Comparison of ENCODE assay signal across 22 cellular contexts in the genomic region with DNA sequence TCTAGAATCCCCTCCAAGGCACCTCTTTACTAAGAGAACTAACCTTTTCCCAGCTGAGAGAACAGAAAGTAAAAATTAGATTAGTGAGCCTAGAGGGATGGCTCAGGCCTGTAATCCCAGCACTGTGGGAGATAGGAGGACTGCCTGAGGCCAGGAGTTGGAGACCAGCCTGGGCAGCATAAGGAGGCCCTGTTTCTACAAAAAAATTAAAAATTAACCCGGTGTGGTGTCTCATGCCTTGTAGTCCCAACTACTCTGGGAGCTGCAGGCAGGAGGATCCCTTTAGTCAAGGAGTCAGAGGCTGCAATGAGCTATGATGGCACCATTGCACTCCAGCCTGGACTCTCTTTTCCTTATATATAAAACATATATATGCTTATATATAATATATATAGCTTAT. TPM values are rescaled to one million over a fixed set of nuclear protein-coding genes. Genes with fewer than 3 reads are reported as not detected.
"Had no signal": no experiment of that assay in that cellular context is flagged by ENCODE, and none has a peak within 500 bp of the region (broad histone marks: within the 10 kb centered on the region; RNA-seq: fewer than 3 reads in every experiment).

No MANE protein-coding gene starts in this region.

- DNase-seq: dermis blood vessel endothelial cell; esophagus squamous epithelium; foreskin fibroblast; kidney; mammary epithelial cell; mucosa of descending colon; naive thymus-derived CD8-positive, alpha-beta T cell; posterior cingulate gyrus; sigmoid colon; stimulated activated CD4-positive, alpha-beta T cell treated with anti-CD3 and anti-CD28 coated beads, Interleukin-2, amount 100 ng/mL, for 24 hours; stimulated activated CD4-positive, alpha-beta T cell treated with anti-CD3 and anti-CD28 coated beads, Interleukin-4, amount 100 ng/mL, for 4 hours; stimulated activated naive B cell treated with anti-CD40 and anti-IgM and Interleukin-4, amounts not matched to agents 10 μg/mL and 1 μg/mL and 100 μg/mL, for 72 hours; thyroid gland had no signal

- H3K4me3 ChIP-seq: esophagus squamous epithelium, gastroesophageal sphincter, hepatocyte, mucosa of descending colon, right atrium auricular region, sigmoid colon, skin epidermis, thyroid gland had no signal

- H3K4me1 ChIP-seq: esophagus squamous epithelium, gastroesophageal sphincter, right atrium auricular region, sigmoid colon, thyroid gland had no signal

- H3K27ac ChIP-seq: esophagus squamous epithelium, gastroesophageal sphincter, hepatocyte, right atrium auricular region, sigmoid colon, skin epidermis, thyroid gland had no signal

- ATAC-seq: gastroesophageal sphincter; mucosa of descending colon; naive thymus-derived CD8-positive, alpha-beta T cell; stimulated activated naive B cell treated with anti-CD40 and anti-IgM and Interleukin-4, amounts not matched to agents 10 μg/mL and 1 μg/mL and 100 μg/mL, for 72 hours had no signal

- H3K9me3 ChIP-seq: thyroid gland had no signal

- H3K36me3 ChIP-seq: esophagus squamous epithelium, gastroesophageal sphincter, right atrium auricular region, sigmoid colon, thyroid gland had no signal

- H3K27me3 ChIP-seq: esophagus squamous epithelium, gastroesophageal sphincter, hepatocyte, right atrium auricular region, sigmoid colon, thyroid gland had no signal

RNA-seq across cellular contexts. Expression of gene OOEP, which starts 5.5 kb away (rescaled TPM):
- total RNA-seq: dermis blood vessel endothelial cell, epithelial cell of proximal tubule, gastroesophageal sphincter, hepatocyte, neural crest cell, osteocyte, pulmonary artery endothelial cell, right atrium auricular region, sigmoid colon, thyroid gland had no signal
- polyA plus RNA-seq: hepatocyte, mammary epithelial cell had no signal

RNA-seq across cellular contexts. Expression of gene KHDC3L, which starts 12.8 kb away (rescaled TPM):
- total RNA-seq: dermis blood vessel endothelial cell; epithelial cell of proximal tubule; esophagus squamous epithelium; gastroesophageal sphincter; hepatocyte; kidney; lower leg skin; mammary epithelial cell; mucosa of descending colon; naive thymus-derived CD8-positive, alpha-beta T cell; neural crest cell; osteocyte; pulmonary artery endothelial cell; right atrium auricular region; sigmoid colon; thyroid gland had no signal
- polyA plus RNA-seq: hepatocyte; mammary epithelial cell; naive thymus-derived CD8-positive, alpha-beta T cell; sigmoid colon had no signal

RNA-seq across cellular contexts. Expression of gene DDX43, which starts 19.4 kb away (rescaled TPM):
- total RNA-seq: hepatocyte, neural crest cell, osteocyte had no signal
- polyA plus RNA-seq: mammary epithelial cell had no signal

RNA-seq across cellular contexts. Expression of gene DPPA5, which starts 21.1 kb away (rescaled TPM):
- total RNA-seq: dermis blood vessel endothelial cell; epithelial cell of proximal tubule; esophagus squamous epithelium; gastroesophageal sphincter; hepatocyte; kidney; lower leg skin; mammary epithelial cell; mucosa of descending colon; naive thymus-derived CD8-positive, alpha-beta T cell; neural crest cell; osteocyte; pulmonary artery endothelial cell; right atrium auricular region; sigmoid colon; thyroid gland had no signal
- polyA plus RNA-seq: hepatocyte; mammary epithelial cell; naive thymus-derived CD8-positive, alpha-beta T cell; sigmoid colon had no signal
